Comparison of ENCODE assay signal across 9 cellular contexts in genomic region chr17:42683407-42684031, GRCh38. TPM values are rescaled to one million over a fixed set of nuclear protein-coding genes. Genes with fewer than 3 reads are reported as not detected.
DNase-seq lines count a peak whose midpoint lies in the region; ATAC-seq and TF ChIP-seq lines count a peak whose summit lies in the region.
"Had no signal": no experiment of that assay in that cellular context is flagged by ENCODE, and none has a peak within 500 bp of the region (broad histone marks: within the 10 kb centered on the region; RNA-seq: fewer than 3 reads in every experiment).

No MANE protein-coding gene starts in this region.

- POLR2A ChIA-PET in CD8-positive, alpha-beta T cell (lab: Charles Lee): interaction anchor here (0.9 to 1.8 kb wide), 6 partner anchors 9 to 106 kb away, joined by 3 to 6 read pairs (median 3); partner anchors contain the start of gene PSMC3IP

- H3K4me1 ChIP-seq in CD8-positive, alpha-beta T cell (ENCODE audit: insufficient read depth, low read length): peaks cover 47% of the 10 kb centered on the region
- H3K4me1 ChIP-seq in NT2/D1 (ENCODE audit: insufficient read depth, insufficient read length) (peaks cover 37% of the 10 kb centered on the region), esophagus squamous epithelium (peaks cover 43 to 59% (median 48%) of the 10 kb centered on the region in 3 donors), neuron (ENCODE audit: insufficient read depth, low read length) (peaks cover 26% of the 10 kb centered on the region)

- H3K27ac Mint-ChIP-seq in CD8-positive, alpha-beta T cell: no peak overlapping the region

- CTCF ChIA-PET in CD8-positive, alpha-beta T cell (lab: Charles Lee): interaction anchor here (0.7 to 2.8 kb wide), 3 partner anchors 9 to 105 kb away, joined by 3 to 11 read pairs (median 7); no protein-coding TSS in a partner anchor

- no peak overlapping the region for H3K27ac ChIP-seq in CD8-positive, alpha-beta T cell (ENCODE audit: low read depth, low read length)
- peak overlapping the region in 3 of 4 donors; percentile 50 to 78 (median 59) for H3K27ac ChIP-seq in esophagus squamous epithelium

- no peak overlapping the region for H2AFZ ChIP-seq in neuron (ENCODE audit: low read depth, low read length)

- no peaks in the 10 kb centered on the region for H3K27me3 ChIP-seq in CD8-positive, alpha-beta T cell (ENCODE audit: insufficient read depth, low read length)
- peaks cover 11% of the 10 kb centered on the region for H3K27me3 ChIP-seq in NT2/D1 (ENCODE audit: insufficient read depth, insufficient read length)
- H3K27me3 ChIP-seq in esophagus squamous epithelium: peaks cover 0 to 24% (median 0%) of the 10 kb centered on the region in 4 donors
- H3K27me3 ChIP-seq in neuron (ENCODE audit: insufficient read depth, low read length): no peaks in the 10 kb centered on the region

- H3K4me1 Mint-ChIP-seq in CD8-positive, alpha-beta T cell (ENCODE audit: low read depth): peaks cover 42% of the 10 kb centered on the region

- WGBS in esophagus squamous epithelium, 2 donors: 5 to 32% methylated on average over 2 to 8 of the region's 25 CpGs

- no peaks in the 10 kb centered on the region for H3K9me3 Mint-ChIP-seq in CD8-positive, alpha-beta T cell

- peak in 2 of 7 experiments; percentile 21 to 31 for DNase-seq in CD8-positive, alpha-beta T cell
- DNase-seq in NT2/D1 (ENCODE audit: low read depth, low spot score): no peak
- no peak for DNase-seq in esophagus squamous epithelium (lab: John Stamatoyannopoulos, UW)
- DNase-seq in NCI-H187 (lab: John Stamatoyannopoulos, UW): no peak
- DNase-seq: stimulated activated CD4-positive, alpha-beta T cell treated with anti-CD3 and anti-CD28 coated beads, Interleukin-4, amount 100 ng/mL, for 1 hour had no signal

- no peaks in the 10 kb centered on the region for H3K9me3 ChIP-seq in CD8-positive, alpha-beta T cell (ENCODE audit: low read length)
- no peaks in the 10 kb centered on the region for H3K9me3 ChIP-seq in NT2/D1 (ENCODE audit: insufficient read depth, low read length)
- H3K9me3 ChIP-seq in esophagus squamous epithelium: no peaks in the 10 kb centered on the region
- no peaks in the 10 kb centered on the region for H3K9me3 ChIP-seq in neuron (ENCODE audit: low read length)

- H3K4me3 ChIP-seq in CD8-positive, alpha-beta T cell (ENCODE audit: low read depth, low read length): no peak overlapping the region
- H3K4me3 ChIP-seq in NT2/D1 (ENCODE audit: insufficient read length, low read depth) (peak overlapping the region; percentile 74), esophagus squamous epithelium (peak overlapping the region in 2 of 4 donors; percentile 31 to 66), neuron (ENCODE audit: low read length) (peak overlapping the region; percentile 66)

- peak overlapping the region; percentile 91 for H3K9ac ChIP-seq in NT2/D1 (ENCODE audit: insufficient read length, low read depth)

- H3K36me3 ChIP-seq in CD8-positive, alpha-beta T cell (ENCODE audit: insufficient read depth, low read length): no peaks in the 10 kb centered on the region
- H3K36me3 ChIP-seq in NT2/D1 (ENCODE audit: insufficient read depth, insufficient read length, low read length) (peaks cover 33% of the 10 kb centered on the region), esophagus squamous epithelium (no peaks in the 10 kb centered on the region), neuron (ENCODE audit: insufficient read depth, low read length) (peaks cover 39% of the 10 kb centered on the region)

- no peaks in the 10 kb centered on the region for H3K36me3 Mint-ChIP-seq in CD8-positive, alpha-beta T cell

- TF ChIP-seq CTCF in CD8-positive, alpha-beta T cell (IDR thresholded peaks at IDR 0.05): no peak
- TF ChIP-seq CTCF in esophagus squamous epithelium (IDR thresholded peaks at IDR 0.05): no peak

- H3K27me3 Mint-ChIP-seq in CD8-positive, alpha-beta T cell (ENCODE audit: low read depth): peaks cover 33% of the 10 kb centered on the region

- peak overlapping the region; percentile 45 for H3K4me3 Mint-ChIP-seq in CD8-positive, alpha-beta T cell

- no peak for TF ChIP-seq POLR2A in esophagus squamous epithelium (IDR thresholded peaks at IDR 0.05)

- intact Hi-C loops in CD8-positive, alpha-beta T cell (cut with DNase I, micrococcal nuclease): no loop called here
- intact Hi-C loops in esophagus squamous epithelium (cut with DNase I): loop anchor here (5.0 kb wide), 1 partner anchor 106 kb away; the partner anchor contains the start of gene PSMC3IP

- ATAC-seq in CD8-positive, alpha-beta T cell: no peak
- ATAC-seq in GM18498 (IDR thresholded peaks at IDR 0.05; ENCODE audit: unreplicated experiment) (no peak), HG03095 (IDR thresholded peaks at IDR 0.05; ENCODE audit: unreplicated experiment) (no peak), GM21576 (IDR thresholded peaks at IDR 0.05; ENCODE audit: unreplicated experiment) (no peak)

RNA-seq across cellular contexts. Expression of gene CNTNAP1, which starts 1.2 kb away (rescaled TPM):
- 1 to 10 TPM; 1.1 to 1.6 TPM for total RNA-seq in CD8-positive, alpha-beta T cell
- total RNA-seq in esophagus squamous epithelium: under 1 TPM; 0.15 to 0.88 (median 0.43) TPM

RNA-seq across cellular contexts. Expression of gene CCR10, which starts 1.9 kb away (rescaled TPM):
- total RNA-seq in CD8-positive, alpha-beta T cell: 1 to 10 TPM; 1.2 to 1.3 TPM
- total RNA-seq in esophagus squamous epithelium: under 1 TPM in 1 of 4 donors, not detected in 3; 0.76 TPM

RNA-seq across cellular contexts. Expression of gene PLEKHH3, which starts 6.7 kb away (rescaled TPM):
- under 1 TPM; 0.33 to 0.72 TPM for total RNA-seq in CD8-positive, alpha-beta T cell
- 10 to 100 TPM; 41.0 to 55.8 (median 55.1) TPM for total RNA-seq in esophagus squamous epithelium

RNA-seq across cellular contexts. Expression of gene TUBG2, which starts 24.4 kb away (rescaled TPM):
- 10 to 100 TPM in 1 of 2 experiments, 1 to 10 TPM in 1; 7.4 to 10.6 TPM for total RNA-seq in CD8-positive, alpha-beta T cell
- total RNA-seq in esophagus squamous epithelium: 10 to 100 TPM in 1 of 4 donors, 1 to 10 TPM in 3; 7.1 to 14.5 (median 8.8) TPM

Comparison
In these comparisons a context has a peak if more than half of its experiments do, and no peak if none do; other contexts are left out.
1. RNA of gene PLEKHH3, which starts 6.7 kb away (total RNA-seq): 41.0 to 55.8 TPM in esophagus squamous epithelium; 0.33 to 0.72 TPM in CD8-positive, alpha-beta T cell; every median in the first group is over 10 times any median in the second.